13 cellular contexts compared by ENCODE assay signal in genomic region chr4:74805601-74806000, GRCh38. TPM values are rescaled to one million over a fixed set of nuclear protein-coding genes. Genes with fewer than 3 reads are reported as not detected.
DNase-seq lines count a peak whose midpoint lies in the region; FAIRE-seq and TF ChIP-seq lines count a peak whose summit lies in the region.
"Had no signal": no experiment of that assay in that cellular context is flagged by ENCODE, and none has a peak within 500 bp of the region (broad histone marks: within the 10 kb centered on the region; RNA-seq: fewer than 3 reads in every experiment).

No MANE protein-coding gene starts in this region.

- H3K9me3 Mint-ChIP-seq in mesothelial cell of epicardium: no peaks in the 10 kb centered on the region

- H3K36me3 Mint-ChIP-seq in mesothelial cell of epicardium: no peaks in the 10 kb centered on the region

- H3K4me1 Mint-ChIP-seq in mesothelial cell of epicardium: no peaks in the 10 kb centered on the region

- CTCF ChIA-PET in RWPE1 (lab: Yijun Ruan, JAX): no interaction called here

- POLR2A ChIA-PET in RWPE1 (lab: Yijun Ruan, JAX; ENCODE audit: low non-redundant PET): no interaction called here

- no peak for FAIRE-seq in urothelium cell line (lab: Jason Lieb, UNC)

- H3K27ac ChIP-seq in RWPE1: no peak overlapping the region

- DNase-seq in NCI-H82 (lab: John Stamatoyannopoulos, UW) (peak; percentile 5), NCI-H82 treated with DMSO at 0.1 percent for 48 hours (lab: John Stamatoyannopoulos, UW; ENCODE audit: unreplicated experiment) (no peak), RWPE1 (ENCODE audit: low spot score) (peak; percentile 56), fibroblast of peridontal ligament (ENCODE audit: extremely low read depth) (peak; percentile 29), urothelium cell line (ENCODE audit: low spot score) (peak; percentile 29), mesothelial cell of epicardium (ENCODE audit: low spot score in 2 of 2, unreplicated experiment in 2 of 2) (no peak), posterior cingulate gyrus (no peak), NK-92 (lab: John Stamatoyannopoulos, UW; ENCODE audit: unreplicated experiment) (no peak)
- DNase-seq: anterior cingulate cortex; islet precursor cell; NCI-H187; nucleus accumbens; stimulated activated naive CD4-positive, alpha-beta T cell treated with Interleukin-2 at 50 U/mL for 16 hours had no signal

- TF ChIP-seq CTCF in RWPE1 (conservative IDR thresholded peaks at IDR 0.05; ENCODE audit: low read depth): no peak
- no peak for TF ChIP-seq CTCF in mesothelial cell of epicardium (IDR thresholded peaks at IDR 0.05; ENCODE audit: unreplicated experiment)

- no peak overlapping the region for H3K27ac Mint-ChIP-seq in mesothelial cell of epicardium

- no peak overlapping the region for H3K4me3 Mint-ChIP-seq in mesothelial cell of epicardium

- intact Hi-C loops in posterior cingulate gyrus (cut with DNase I): no loop called here

- H3K27me3 Mint-ChIP-seq in mesothelial cell of epicardium (ENCODE audit: low read depth): peaks cover 3% of the 10 kb centered on the region

RNA-seq across cellular contexts. Expression of gene BTC, which starts 11.3 kb away (rescaled TPM):
- 1.6 to 1.9 TPM (median 1.7 TPM) in 3 replicates for total RNA-seq in mesothelial cell of epicardium

Comparison
In these comparisons a context has a peak if more than half of its experiments do, and no peak if none do; other contexts are left out.
1. DNase-seq: peak in NCI-H82 (single experiment), RWPE1 (single experiment), fibroblast of peridontal ligament (single experiment) and urothelium cell line (single experiment); none in NCI-H82 treated with DMSO at 0.1 percent for 48 hours (single experiment), mesothelial cell of epicardium (0 of 2), posterior cingulate gyrus (0 of 10) and NK-92 (single experiment).